ENCODE assay signal across 8 cellular contexts in the genomic region with DNA sequence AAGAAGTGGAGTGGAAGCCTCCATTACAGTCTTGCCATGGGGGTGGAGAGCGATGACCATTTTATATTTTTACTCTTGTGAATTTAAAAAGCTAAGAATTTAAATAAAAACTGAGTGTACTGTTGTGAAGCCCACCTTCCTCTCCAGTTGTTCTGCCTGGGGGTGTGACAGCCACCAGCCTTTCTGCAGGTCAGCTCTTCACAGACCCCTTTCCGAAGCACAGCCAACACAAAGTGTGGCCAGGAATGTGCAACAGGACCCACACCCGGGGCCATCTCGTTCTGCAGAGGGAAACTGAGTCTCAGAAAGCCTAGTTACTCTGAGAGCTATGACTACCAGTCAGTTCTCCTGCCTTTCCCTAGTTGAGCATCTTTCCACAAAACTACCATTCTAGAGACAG. TPM values are rescaled to one million over a fixed set of nuclear protein-coding genes. Genes with fewer than 3 reads are reported as not detected.
DNase-seq lines count a peak whose midpoint lies in the region; ATAC-seq and TF ChIP-seq lines count a peak whose summit lies in the region.

No MANE protein-coding gene starts in this region.

- peaks cover 54% of the 10 kb centered on the region for H3K36me3 Mint-ChIP-seq in stimulated activated naive CD8-positive, alpha-beta T cell treated with anti-CD3 and anti-CD28 coated beads, Interleukin-15, Interleukin-2, amounts not matched to agents 100 ng/mL and 50 ng/mL, for 24 hours (ENCODE audit: low read depth)

- no peak for ATAC-seq in stimulated activated naive CD8-positive, alpha-beta T cell treated with anti-CD3 and anti-CD28 coated beads, Interleukin-15, Interleukin-2, amounts not matched to agents 100 U/mL and 50 U/mL, for 24 hours
- no peak for ATAC-seq in HG03354 (IDR thresholded peaks at IDR 0.05; ENCODE audit: poor library complexity, severe bottlenecking, unreplicated experiment)

- H3K27ac Mint-ChIP-seq in stimulated activated naive CD8-positive, alpha-beta T cell treated with anti-CD3 and anti-CD28 coated beads, Interleukin-15, Interleukin-2, amounts not matched to agents 100 ng/mL and 50 ng/mL, for 24 hours: peak overlapping the region; percentile 94

- no peaks in the 10 kb centered on the region for H3K27me3 Mint-ChIP-seq in stimulated activated naive CD8-positive, alpha-beta T cell treated with anti-CD3 and anti-CD28 coated beads, Interleukin-15, Interleukin-2, amounts not matched to agents 100 ng/mL and 50 ng/mL, for 24 hours

- H2BK5ac ChIP-seq in mesendoderm (ENCODE audit: low read length): no peak overlapping the region

- no peak overlapping the region for H3K4ac ChIP-seq in mesendoderm (ENCODE audit: low read depth, low read length)

- peaks cover 13% of the 10 kb centered on the region for H3K79me1 ChIP-seq in mesendoderm (ENCODE audit: low read length)

- intact Hi-C loops in adrenal gland (cut with DNase I) (loop anchor here in 1 of 2 donors (5.0 kb wide), 1 partner anchor 349 kb away; a partner anchor contains a TSS), vagina (cut with DNase I) (loop anchor here (5.0 kb wide), 1 partner anchor 94 kb away; no protein-coding TSS in a partner anchor)

- H3K4me3 Mint-ChIP-seq in stimulated activated naive CD8-positive, alpha-beta T cell treated with anti-CD3 and anti-CD28 coated beads, Interleukin-15, Interleukin-2, amounts not matched to agents 100 ng/mL and 50 ng/mL, for 24 hours: peak overlapping the region; percentile 91

- no peak for TF ChIP-seq POLR2A in adrenal gland (IDR thresholded peaks at IDR 0.05)
- TF ChIP-seq POLR2A in vagina (IDR thresholded peaks at IDR 0.05): no peak

- peak overlapping the region; percentile 90 for H3K23ac ChIP-seq in mesendoderm (ENCODE audit: low read length)

- H3K79me2 ChIP-seq in mesendoderm (ENCODE audit: control insufficient read depth, insufficient read depth, low read length): peaks cover 18% of the 10 kb centered on the region

- H3K4me1 Mint-ChIP-seq in stimulated activated naive CD8-positive, alpha-beta T cell treated with anti-CD3 and anti-CD28 coated beads, Interleukin-15, Interleukin-2, amounts not matched to agents 100 ng/mL and 50 ng/mL, for 24 hours (ENCODE audit: low read depth): peaks cover 55% of the 10 kb centered on the region

- no peaks in the 10 kb centered on the region for H3K9me3 Mint-ChIP-seq in stimulated activated naive CD8-positive, alpha-beta T cell treated with anti-CD3 and anti-CD28 coated beads, Interleukin-15, Interleukin-2, amounts not matched to agents 100 ng/mL and 50 ng/mL, for 24 hours

- peaks cover 26 to 39% of the 10 kb centered on the region in 2 donors for H3K4me1 ChIP-seq in adrenal gland (replicated peaks in 1 of 2)
- peaks cover 4% of the 10 kb centered on the region for H3K4me1 ChIP-seq in mesendoderm (ENCODE audit: control insufficient read depth, low read depth, low read length)
- peaks cover 39% of the 10 kb centered on the region for H3K4me1 ChIP-seq in vagina

- H3K4me2 ChIP-seq in mesendoderm (ENCODE audit: low read length): peak overlapping the region; percentile 34

- WGBS in adrenal gland, 4 donors: 55 to 77% (median 57%) methylated on average over 4 of the region's 4 CpGs
- no CpG with 5 or more reads among the region's 4 CpGs for WGBS in mesendoderm (ENCODE audit: extremely low coverage, insufficient coverage, low lambda C conversion rate)

- peak overlapping the region in 1 of 4 donors; percentile 66 for H3K4me3 ChIP-seq in adrenal gland
- H3K4me3 ChIP-seq in mesendoderm (ENCODE audit: low read length): no peak overlapping the region
- H3K4me3 ChIP-seq in vagina: peak overlapping the region; percentile 85 to 97

- H3K9ac ChIP-seq in mesendoderm (ENCODE audit: low read length): peak overlapping the region; percentile 94

- H3K56ac ChIP-seq in mesendoderm (ENCODE audit: low read length): no peak overlapping the region

- no peak overlapping the region for H2BK120ac ChIP-seq in mesendoderm (ENCODE audit: low read depth, low read length)

- H3K36me3 ChIP-seq in adrenal gland (replicated peaks in 1 of 2) (peaks cover 0 to 32% of the 10 kb centered on the region in 2 donors), mesendoderm (ENCODE audit: control insufficient read depth, insufficient read depth, low read length) (peaks cover 10% of the 10 kb centered on the region), vagina (peaks cover 0 to 31% of the 10 kb centered on the region in 2 donors)

- no peaks in the 10 kb centered on the region for H3K9me3 ChIP-seq in adrenal gland (replicated peaks in 1 of 3)
- H3K9me3 ChIP-seq in vagina: no peaks in the 10 kb centered on the region

- H3K27ac ChIP-seq in adrenal gland (peak overlapping the region; percentile 93 to 98 (median 95)), mesendoderm (ENCODE audit: low read depth, low read length) (no peak overlapping the region), vagina (no peak overlapping the region)

- no peak overlapping the region for H4K8ac ChIP-seq in mesendoderm (ENCODE audit: low read depth, low read length)

- TF ChIP-seq CTCF in adrenal gland (IDR thresholded peaks at IDR 0.05) (no peak), vagina (IDR thresholded peaks at IDR 0.05) (no peak)

- H2AK5ac ChIP-seq in mesendoderm (ENCODE audit: low read length): no peak overlapping the region

- H3K27me3 ChIP-seq in adrenal gland (no peaks in the 10 kb centered on the region), mesendoderm (ENCODE audit: insufficient read depth, low read length, poor library complexity) (no peaks in the 10 kb centered on the region), vagina (no peaks in the 10 kb centered on the region)

- H2BK15ac ChIP-seq in mesendoderm (replicated peaks; ENCODE audit: low read depth): no peak overlapping the region

- no peak for DNase-seq in stimulated activated naive CD8-positive, alpha-beta T cell treated with anti-CD3 and anti-CD28 coated beads, Interleukin-15, Interleukin-2, amounts not matched to agents 100 U/mL and 50 U/mL, for 24 hours
- DNase-seq in adrenal gland (peak in 3 of 7 donors; percentile 17 to 51 (median 21)), mesendoderm (no peak), vagina (ENCODE audit: extremely low spot score in 2 of 2) (no peak), NCI-H146 (lab: John Stamatoyannopoulos, UW) (no peak), globus pallidus (ENCODE audit: low spot score) (no peak)

- H4K5ac ChIP-seq in mesendoderm (ENCODE audit: low read length): no peak overlapping the region

- no peak overlapping the region for H3K18ac ChIP-seq in mesendoderm (ENCODE audit: low read length)

RNA-seq across cellular contexts. Expression of a gene that starts 1.4 kb away (rescaled TPM):
- total RNA-seq in adrenal gland (100 to 1,000 TPM in 2 of 8 donors, 10 to 100 TPM in 6; 43.7 to 249 (median 74.8) TPM), vagina (11.0 TPM)
- polyA plus RNA-seq in adrenal gland: 100 to 1,000 TPM in 1 of 3 donors, 10 to 100 TPM in 2; 35.8 to 439 (median 77.0) TPM
- polyA plus RNA-seq in mesendoderm (2013, experiment 1 of 2): 27.2 TPM
- 28.8 TPM for polyA plus RNA-seq in mesendoderm (2013, experiment 2 of 2)

RNA-seq across cellular contexts. Expression of a gene that starts 23.3 kb away (rescaled TPM):
- total RNA-seq in adrenal gland (10 to 100 TPM; 28.9 to 60.8 (median 33.2) TPM), vagina (12.0 TPM)
- polyA plus RNA-seq in adrenal gland: 10 to 100 TPM; 13.3 to 26.6 (median 14.9) TPM
- 8.0 TPM for polyA plus RNA-seq in mesendoderm (2013, experiment 1 of 2)
- 8.3 TPM for polyA plus RNA-seq in mesendoderm (2013, experiment 2 of 2)

Comparison
In these comparisons a context has a peak if more than half of its experiments do, and no peak if none do; other contexts are left out.
1. H3K27ac ChIP-seq: peak in adrenal gland (5 of 5); none in mesendoderm (single experiment) and vagina (single experiment).